In genomic region chr2:239716536-239717318, GRCh38 we compare ENCODE assay signal across 12 cellular contexts.
DNase-seq lines count a peak whose midpoint lies in the region; TF ChIP-seq lines count a peak whose summit lies in the region.
"Had no signal": no experiment of that assay in that cellular context is flagged by ENCODE, and none has a peak within 500 bp of the region (broad histone marks: within the 10 kb centered on the region; RNA-seq: fewer than 3 reads in every experiment).

No MANE protein-coding gene starts in this region.

- H3K4me3 ChIP-seq in hepatocyte (no peak overlapping the region), osteoblast (ENCODE audit: insufficient read depth, low read length) (no peak overlapping the region)

- H4K20me1 ChIP-seq in hepatocyte (ENCODE audit: insufficient read depth, poor library complexity, severe bottlenecking) (no peaks in the 10 kb centered on the region), osteoblast (ENCODE audit: insufficient read depth, low read length) (no peaks in the 10 kb centered on the region)

- H3K27ac Mint-ChIP-seq in glutamatergic neuron (ENCODE audit: unreplicated experiment), result no peak overlapping the region
- H3K27ac Mint-ChIP-seq: dendritic cell treated with granulocyte-macrophage colony-stimulating factor and Interleukin-4, amounts not matched to agents 40 ng/mL and 50 ng/mL, for 4 days had no signal

- peaks cover 22% of the 10 kb centered on the region for H3K36me3 Mint-ChIP-seq in glutamatergic neuron (ENCODE audit: unreplicated experiment)

- H3K79me2 ChIP-seq in hepatocyte (no peaks in the 10 kb centered on the region), osteoblast (ENCODE audit: insufficient read depth, low read length) (no peaks in the 10 kb centered on the region)

- 46% methylated on average over 16 of the region's 16 CpGs for WGBS in hepatocyte (ENCODE audit: low lambda C conversion rate, missing lambda C conversion rate)

- TF ChIP-seq CTCF in hepatocyte (IDR thresholded peaks at IDR 0.05; ENCODE audit: poor library complexity), result no peak
- TF ChIP-seq CTCF in osteoblast (IDR thresholded peaks at IDR 0.05; ENCODE audit: extremely low read depth, low read depth, low read length), result no peak
- TF ChIP-seq CTCF in glutamatergic neuron (IDR thresholded peaks at IDR 0.05; ENCODE audit: partially characterized antibody, unreplicated experiment), result no peak

- peak in 10 of 14 donors; percentile 14 to 63 (median 40) for DNase-seq in C1 segment of cervical spinal cord (lab: John Stamatoyannopoulos, UW)
- peak in 34 of 58 donors; percentile 32 to 78 (median 54) for DNase-seq in anterior cingulate cortex (lab: John Stamatoyannopoulos, UW)
- DNase-seq in hepatocyte (ENCODE audit: low spot score), result peak; percentile 57
- peak; percentile 83 for DNase-seq in osteoblast (ENCODE audit: insufficient read length, low spot score, missing footprints)
- no peak for DNase-seq in NCI-H2227 treated with DMSO at 0.1 percent for 48 hours (lab: John Stamatoyannopoulos, UW)
- DNase-seq in glutamatergic neuron, result no peak
- DNase-seq in stimulated activated CD4-positive, alpha-beta T cell treated with anti-CD3 and anti-CD28 coated beads, Interleukin-2, amount 100 ng/mL, for 48 hours, result no peak
- DNase-seq in NCI-H2081 treated with DMSO at 0.1 percent for 48 hours (lab: John Stamatoyannopoulos, UW), result no peak
- DNase-seq: HCEC 1CT, NCI-H187 treated with DMSO at 0.1 percent for 48 hours, T-helper 2 cell had no signal

- no peak overlapping the region for H3K4me2 ChIP-seq in hepatocyte
- H3K4me2 ChIP-seq in osteoblast (ENCODE audit: insufficient read depth, low read length), result no peak overlapping the region

- peaks cover 21% of the 10 kb centered on the region for H3K9me3 Mint-ChIP-seq in glutamatergic neuron (ENCODE audit: unreplicated experiment)

- H3K36me3 ChIP-seq in hepatocyte (replicated peaks; ENCODE audit: insufficient read depth, low read depth), result no peaks in the 10 kb centered on the region
- H3K36me3 ChIP-seq in osteoblast (ENCODE audit: insufficient read depth, low read length), result no peaks in the 10 kb centered on the region

- no peaks in the 10 kb centered on the region for H3K4me1 Mint-ChIP-seq in glutamatergic neuron (ENCODE audit: low read depth, unreplicated experiment)

- peaks cover 4% of the 10 kb centered on the region for H3K27me3 Mint-ChIP-seq in glutamatergic neuron (ENCODE audit: unreplicated experiment)

- H3K27ac ChIP-seq in hepatocyte (peak overlapping the region; percentile 61), osteoblast (ENCODE audit: low read depth, low read length) (no peak overlapping the region)

- H3K4me1 ChIP-seq in hepatocyte (ENCODE audit: insufficient read depth) (peaks cover 13% of the 10 kb centered on the region), osteoblast (ENCODE audit: insufficient read depth, low read length) (no peaks in the 10 kb centered on the region)

- H3K9me3 ChIP-seq in hepatocyte (ENCODE audit: low read depth), result no peaks in the 10 kb centered on the region
- no peaks in the 10 kb centered on the region for H3K9me3 ChIP-seq in osteoblast (ENCODE audit: low read depth, low read length)

- no peak overlapping the region for H2AFZ ChIP-seq in hepatocyte
- H2AFZ ChIP-seq in osteoblast (ENCODE audit: low read length), result no peak overlapping the region

- H3K4me3 Mint-ChIP-seq in glutamatergic neuron (ENCODE audit: unreplicated experiment), result no peak overlapping the region
- H3K4me3 Mint-ChIP-seq: dendritic cell treated with granulocyte-macrophage colony-stimulating factor and Interleukin-4, amounts not matched to agents 40 ng/mL and 50 ng/mL, for 4 days had no signal

- no peaks in the 10 kb centered on the region for H3K9me2 ChIP-seq in hepatocyte (replicated peaks; ENCODE audit: insufficient read depth)

- H3K27me3 ChIP-seq in hepatocyte (no peaks in the 10 kb centered on the region), osteoblast (ENCODE audit: insufficient read depth, low read length) (no peaks in the 10 kb centered on the region)

Comparison
In these comparisons a context has a peak if more than half of its experiments do, and no peak if none do; other contexts are left out.
1. DNase-seq: peak in C1 segment of cervical spinal cord (10 of 14), anterior cingulate cortex (34 of 58), hepatocyte (single experiment) and osteoblast (single experiment); none in NCI-H2227 treated with DMSO at 0.1 percent for 48 hours (single experiment), glutamatergic neuron (single experiment), stimulated activated CD4-positive, alpha-beta T cell treated with anti-CD3 and anti-CD28 coated beads, Interleukin-2, amount 100 ng/mL, for 48 hours (0 of 2) and NCI-H2081 treated with DMSO at 0.1 percent for 48 hours (single experiment).